In genomic region chr6:63537126-63537958, GRCh38 we compare ENCODE assay signal across 12 cellular contexts. TPM values are rescaled to one million over a fixed set of nuclear protein-coding genes. Genes with fewer than 3 reads are reported as not detected.
A peak's percentile ranks its signal among the peaks of the same experiment; 100 is the strongest.
DNase-seq lines count a peak whose midpoint lies in the region; ATAC-seq lines count a peak whose summit lies in the region.
"Had no signal": no experiment of that assay in that cellular context is flagged by ENCODE, and none has a peak within 500 bp of the region (broad histone marks: within the 10 kb centered on the region; RNA-seq: fewer than 3 reads in every experiment).

No MANE protein-coding gene starts in this region.

- no peak overlapping the region for H3K4me3 ChIP-seq in GM23248
- H3K4me3 ChIP-seq: breast epithelium, gastroesophageal sphincter had no signal

- no peak overlapping the region for H2AFZ ChIP-seq in GM23248

- no peaks in the 10 kb centered on the region for H3F3A ChIP-seq in GM23248 (ENCODE audit: insufficient read depth)

- H3K27ac ChIP-seq in GM23248: no peak overlapping the region
- H3K27ac ChIP-seq: gastroesophageal sphincter had no signal

- H3K4me1 ChIP-seq in GM23248 (ENCODE audit: insufficient read depth): no peaks in the 10 kb centered on the region
- H3K4me1 ChIP-seq: breast epithelium, gastroesophageal sphincter had no signal

- no peaks in the 10 kb centered on the region for H3K79me2 ChIP-seq in GM23248 (ENCODE audit: insufficient read depth)

- no peaks in the 10 kb centered on the region for H4K20me1 ChIP-seq in GM23248 (ENCODE audit: insufficient read depth)

- ATAC-seq in GM18861 (IDR thresholded peaks at IDR 0.05; ENCODE audit: unreplicated experiment) (peak; percentile 68), HG03457 (IDR thresholded peaks at IDR 0.05; ENCODE audit: unreplicated experiment) (no peak), left ventricle myocardium superior (no peak)
- ATAC-seq: gastroesophageal sphincter; stimulated activated naive CD8-positive, alpha-beta T cell treated with anti-CD3 and anti-CD28 coated beads, Interleukin-15, Interleukin-2, amounts not matched to agents 100 U/mL and 50 U/mL, for 24 hours had no signal

- no peaks in the 10 kb centered on the region for H3K9me2 ChIP-seq in GM23248 (ENCODE audit: insufficient read depth)

- DNase-seq in GM23248: peak; percentile 26
- DNase-seq in NCI-H748 (lab: John Stamatoyannopoulos, UW; ENCODE audit: unreplicated experiment): peak; percentile 71
- peak; percentile 9 for DNase-seq in left kidney (ENCODE audit: low read depth, low spot score)
- no peak for DNase-seq in T-helper 9 cell
- no peak for DNase-seq in left ventricle myocardium superior
- DNase-seq in NCI-H2107 treated with DMSO at 0.1 percent for 48 hours (lab: John Stamatoyannopoulos, UW; ENCODE audit: unreplicated experiment): no peak
- DNase-seq: NCI-H2227 treated with DMSO at 0.1 percent for 48 hours; stimulated activated naive CD8-positive, alpha-beta T cell treated with anti-CD3 and anti-CD28 coated beads, Interleukin-15, Interleukin-2, amounts not matched to agents 100 U/mL and 50 U/mL, for 24 hours had no signal

- no peaks in the 10 kb centered on the region for H3K27me3 ChIP-seq in GM23248 (replicated peaks; ENCODE audit: insufficient read depth)
- H3K27me3 ChIP-seq: breast epithelium, gastroesophageal sphincter had no signal

- WGBS in GM23248 (ENCODE audit: low coverage in 1 of 2, low lambda C conversion rate in 2 of 2, missing lambda C conversion rate in 2 of 2), 2 experiments: 47 to 53% methylated on average over 9 of the region's 9 CpGs

- no peak overlapping the region for H3K4me2 ChIP-seq in GM23248 (ENCODE audit: unreplicated experiment)

- H3K9me3 ChIP-seq in GM23248 (ENCODE audit: low read depth): no peaks in the 10 kb centered on the region
- H3K9me3 ChIP-seq: breast epithelium, gastroesophageal sphincter had no signal

- in situ Hi-C loops in GM23248 (cut with MboI): no loop called here

- intact Hi-C loops in left ventricle myocardium superior (cut with micrococcal nuclease): no loop called here

- H3K9ac ChIP-seq in GM23248: no peak overlapping the region

- no peaks in the 10 kb centered on the region for H3K36me3 ChIP-seq in GM23248 (ENCODE audit: low read depth)
- H3K36me3 ChIP-seq: breast epithelium, gastroesophageal sphincter had no signal

RNA-seq across cellular contexts. Expression of gene PTP4A1, which starts 34.9 kb away (rescaled TPM):
- total RNA-seq in GM23248 (2014; rRNA removed; shearing (Covaris generic)): 24.9 and 31.4 TPM in 2 replicates
- 133 and 138 TPM in 2 replicates for polyA plus RNA-seq in GM23248 (2016; fragmentation: Nextera tagmentation; extraction: Ambion mirVana)
- 39.1 TPM for total RNA-seq in left ventricle myocardium superior

Comparison
In these comparisons a context has a peak if more than half of its experiments do, and no peak if none do; other contexts are left out.
1. DNase-seq: peak in GM23248 (single experiment), NCI-H748 (single experiment) and left kidney (single experiment); none in T-helper 9 cell (single experiment), left ventricle myocardium superior (single experiment) and NCI-H2107 treated with DMSO at 0.1 percent for 48 hours (single experiment).